In the genomic region with DNA sequence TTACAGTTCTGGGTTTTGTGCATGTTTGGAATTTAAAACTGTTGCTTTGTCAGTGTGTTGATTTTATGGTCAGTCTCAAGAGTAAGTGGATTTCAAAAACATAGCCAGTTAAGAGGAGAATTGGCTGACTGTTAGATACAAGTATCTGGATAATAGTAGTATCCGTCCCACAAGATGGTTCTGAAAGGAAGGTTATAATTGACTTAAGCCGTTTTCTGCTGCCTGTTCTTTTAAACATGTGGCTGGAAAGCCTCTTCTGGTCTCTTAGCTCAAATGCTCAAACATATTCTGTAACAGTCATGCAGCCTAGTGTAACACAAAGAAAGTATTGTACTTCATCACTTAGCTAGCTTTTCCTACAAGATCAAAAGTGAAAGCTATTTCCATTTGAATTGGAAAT, we compare ENCODE assay signal across 13 cellular contexts.
DNase-seq lines count a peak whose midpoint lies in the region; TF ChIP-seq lines count a peak whose summit lies in the region.
"Had no signal": no experiment of that assay in that cellular context is flagged by ENCODE, and none has a peak within 500 bp of the region (broad histone marks: within the 10 kb centered on the region; RNA-seq: fewer than 3 reads in every experiment).

No MANE protein-coding gene starts in this region.

- H3K27ac ChIP-seq in MM.1S (ENCODE audit: low read length) (no peak overlapping the region), SJSA1 (peak overlapping the region; percentile 32), left ventricle myocardium inferior (replicated peaks) (peak overlapping the region; percentile 54), smooth muscle cell (ENCODE audit: low read depth) (peak overlapping the region; percentile 8), H9 (ENCODE audit: insufficient read length, low read depth, low read length) (no peak overlapping the region)

- H3K23me2 ChIP-seq in H9 (ENCODE audit: insufficient read length, low read depth, low read length, poor library complexity, severe bottlenecking), result no peaks in the 10 kb centered on the region

- peak overlapping the region in 1 of 3 experiments; percentile 48; a peak in 1 of 7 replicates for H3K27ac Mint-ChIP-seq in H9
- H3K27ac Mint-ChIP-seq: activated CD8-positive, alpha-beta T cell treated with anti-CD3 and anti-CD28 coated beads for 36 hours; activated naive CD4-positive, alpha-beta T cell treated with anti-CD3 and anti-CD28 coated beads, Interleukin-2, amount 50 U/mL, for 24 hours; stimulated activated memory B cell treated with anti-CD40 and anti-IgM and Interleukin-4, amounts not matched to agents 10 μg/mL and 1 μg/mL and 100 μg/mL, for 72 hours; T-helper 17 cell had no signal

- no peaks in the 10 kb centered on the region for H3K27me3 ChIP-seq in MM.1S (replicated peaks; ENCODE audit: insufficient read depth, low read length)
- no peaks in the 10 kb centered on the region for H3K27me3 ChIP-seq in SJSA1 (replicated peaks)
- H3K27me3 ChIP-seq in left ventricle myocardium inferior (ENCODE audit: low read depth), result no peaks in the 10 kb centered on the region
- H3K27me3 ChIP-seq in smooth muscle cell (ENCODE audit: low read depth), result no peaks in the 10 kb centered on the region
- no peaks in the 10 kb centered on the region for H3K27me3 ChIP-seq in H9 (ENCODE audit: insufficient read depth, low read length)

- H4K20me1 ChIP-seq in MM.1S (ENCODE audit: insufficient read depth, low read length) (no peaks in the 10 kb centered on the region), smooth muscle cell (ENCODE audit: low read depth) (no peaks in the 10 kb centered on the region), H9 (ENCODE audit: control insufficient read depth, insufficient read depth, insufficient read length) (no peaks in the 10 kb centered on the region)

- H3K9ac ChIP-seq in MM.1S (ENCODE audit: low read length), result no peak overlapping the region
- H3K9ac ChIP-seq in smooth muscle cell (ENCODE audit: low read depth), result no peak overlapping the region
- H3K9ac ChIP-seq in H9 (ENCODE audit: extremely low read depth, insufficient read length, low read length), result no peak overlapping the region

- no peak overlapping the region for H2BK15ac ChIP-seq in H9 (ENCODE audit: low read depth, low read length)

- H3K4me2 ChIP-seq in MM.1S (ENCODE audit: low read depth, low read length) (0 out of 2 replicates have a peak overlapping the region, but pooled peaks have one; percentile 4), smooth muscle cell (peak overlapping the region; percentile 55), H9 (ENCODE audit: insufficient read depth, insufficient read length, low read length) (no peak overlapping the region)

- peaks cover 10% of the 10 kb centered on the region in 2 experiments for H3K4me1 Mint-ChIP-seq in H9
- H3K4me1 Mint-ChIP-seq: activated naive CD4-positive, alpha-beta T cell treated with anti-CD3 and anti-CD28 coated beads, Interleukin-2, amount 50 U/mL, for 24 hours; stimulated activated memory B cell treated with anti-CD40 and anti-IgM and Interleukin-4, amounts not matched to agents 10 μg/mL and 1 μg/mL and 100 μg/mL, for 72 hours; T-helper 17 cell had no signal

- no peak overlapping the region for H3K14ac ChIP-seq in H9 (ENCODE audit: insufficient read depth, low read length)

- TF ChIP-seq CTCF in MM.1S (IDR thresholded peaks at IDR 0.05; ENCODE audit: low read length), result no peak
- TF ChIP-seq CTCF in left ventricle myocardium inferior (IDR thresholded peaks at IDR 0.05; ENCODE audit: borderline replicate concordance), result no peak
- TF ChIP-seq CTCF in smooth muscle cell (IDR thresholded peaks at IDR 0.05; ENCODE audit: borderline replicate concordance, insufficient read depth, poor library complexity, severe bottlenecking), result no peak
- no peak for TF ChIP-seq CTCF in H9 (conservative IDR thresholded peaks at IDR 0.05)

- H3F3A ChIP-seq in MM.1S (ENCODE audit: insufficient read depth, low read length), result no peaks in the 10 kb centered on the region
- no peaks in the 10 kb centered on the region for H3F3A ChIP-seq in smooth muscle cell (ENCODE audit: low read depth)

- no peak overlapping the region for H2BK20ac ChIP-seq in H9 (ENCODE audit: low read depth, low read length, poor library complexity, severe bottlenecking)

- H2AFZ ChIP-seq in MM.1S (ENCODE audit: low read length), result no peak overlapping the region
- H2AFZ ChIP-seq in smooth muscle cell (ENCODE audit: low read depth), result peak overlapping the region; percentile 26
- no peak overlapping the region for H2AFZ ChIP-seq in H9 (ENCODE audit: low read length)

- no peaks in the 10 kb centered on the region for H3K36me3 Mint-ChIP-seq in H9 (ENCODE audit: insufficient read depth in 1 of 3, low read depth in 3 of 3)
- H3K36me3 Mint-ChIP-seq: activated naive CD4-positive, alpha-beta T cell treated with anti-CD3 and anti-CD28 coated beads, Interleukin-2, amount 50 U/mL, for 24 hours; stimulated activated memory B cell treated with anti-CD40 and anti-IgM and Interleukin-4, amounts not matched to agents 10 μg/mL and 1 μg/mL and 100 μg/mL, for 72 hours had no signal

- H3K4me3 Mint-ChIP-seq in H9, result no peak overlapping the region
- H3K4me3 Mint-ChIP-seq: activated CD8-positive, alpha-beta T cell treated with anti-CD3 and anti-CD28 coated beads for 36 hours; activated naive CD4-positive, alpha-beta T cell treated with anti-CD3 and anti-CD28 coated beads, Interleukin-2, amount 50 U/mL, for 24 hours; stimulated activated memory B cell treated with anti-CD40 and anti-IgM and Interleukin-4, amounts not matched to agents 10 μg/mL and 1 μg/mL and 100 μg/mL, for 72 hours; T-helper 17 cell had no signal

- H3K79me2 ChIP-seq in MM.1S (ENCODE audit: low read length), result no peaks in the 10 kb centered on the region
- no peaks in the 10 kb centered on the region for H3K79me2 ChIP-seq in smooth muscle cell (ENCODE audit: low read depth)
- no peaks in the 10 kb centered on the region for H3K79me2 ChIP-seq in H9 (ENCODE audit: insufficient read depth, low read length)

- DNase-seq in MM.1S (no peak), SJSA1 (ENCODE audit: low read depth in 1 of 2, low spot score in 2 of 2) (peak in 1 of 2 experiments; percentile 40), left ventricle myocardium inferior (no peak), smooth muscle cell (lab: John Stamatoyannopoulos, UW; ENCODE audit: unreplicated experiment) (no peak), H9 (no peak), SHP77 (lab: John Stamatoyannopoulos, UW) (no peak), NCI-H2081 (lab: John Stamatoyannopoulos, UW) (no peak)
- DNase-seq: activated CD8-positive, alpha-beta T cell treated with anti-CD3 and anti-CD28 coated beads for 36 hours; mucosa of descending colon; T-helper 17 cell had no signal

- no peaks in the 10 kb centered on the region for H3K36me3 ChIP-seq in MM.1S (replicated peaks; ENCODE audit: insufficient read depth, low read length)
- H3K36me3 ChIP-seq in SJSA1, result no peaks in the 10 kb centered on the region
- no peaks in the 10 kb centered on the region for H3K36me3 ChIP-seq in left ventricle myocardium inferior
- H3K36me3 ChIP-seq in smooth muscle cell (ENCODE audit: low read depth), result no peaks in the 10 kb centered on the region

- no peak overlapping the region for H3K4me3 ChIP-seq in MM.1S (ENCODE audit: low read length)
- no peak overlapping the region for H3K4me3 ChIP-seq in SJSA1
- H3K4me3 ChIP-seq in left ventricle myocardium inferior, result no peak overlapping the region
- peak overlapping the region; percentile 1 for H3K4me3 ChIP-seq in smooth muscle cell
- H3K4me3 ChIP-seq: GM12878, mucosa of descending colon had no signal

- no peak overlapping the region for H2BK120ac ChIP-seq in H9 (ENCODE audit: low read depth, low read length, poor library complexity, severe bottlenecking)

- no peaks in the 10 kb centered on the region for H3K27me3 Mint-ChIP-seq in H9 (ENCODE audit: low read depth)
- H3K27me3 Mint-ChIP-seq: activated CD8-positive, alpha-beta T cell treated with anti-CD3 and anti-CD28 coated beads for 36 hours; activated naive CD4-positive, alpha-beta T cell treated with anti-CD3 and anti-CD28 coated beads, Interleukin-2, amount 50 U/mL, for 24 hours; stimulated activated memory B cell treated with anti-CD40 and anti-IgM and Interleukin-4, amounts not matched to agents 10 μg/mL and 1 μg/mL and 100 μg/mL, for 72 hours; T-helper 17 cell had no signal

- H2BK5ac ChIP-seq in H9 (ENCODE audit: insufficient read length, low read length), result no peak overlapping the region

- H3K56ac ChIP-seq in H9 (ENCODE audit: insufficient read length, low read depth, low read length), result no peak overlapping the region

- H3K9me3 Mint-ChIP-seq in H9, result no peaks in the 10 kb centered on the region; a peak in 3 of 5 replicates
- H3K9me3 Mint-ChIP-seq: activated naive CD4-positive, alpha-beta T cell treated with anti-CD3 and anti-CD28 coated beads, Interleukin-2, amount 50 U/mL, for 24 hours had no signal

- H3T11ph ChIP-seq in H9 (ENCODE audit: low read length), result no peak overlapping the region

- no peak overlapping the region for H4K91ac ChIP-seq in H9 (ENCODE audit: insufficient read length, low read depth, low read length)

- no peak overlapping the region for H2AK5ac ChIP-seq in H9 (ENCODE audit: insufficient read length, low read length)

- no peak overlapping the region for H3K18ac ChIP-seq in H9 (ENCODE audit: insufficient read length, low read depth, low read length)

- intact Hi-C loops in left ventricle myocardium inferior (cut with micrococcal nuclease), result no loop called here

- no peak overlapping the region for H4K8ac ChIP-seq in H9 (replicated peaks; ENCODE audit: insufficient read length, low read depth, low read length)

- no peak overlapping the region for H3K4ac ChIP-seq in H9 (ENCODE audit: low read depth, low read length)

- H3K79me1 ChIP-seq in H9 (ENCODE audit: insufficient read depth, low read depth, low read length, poor library complexity, severe bottlenecking), result no peaks in the 10 kb centered on the region

- H4K5ac ChIP-seq in H9 (ENCODE audit: insufficient read length, low read depth, low read length), result no peak overlapping the region

- H3K23ac ChIP-seq in H9 (ENCODE audit: insufficient read length, low read depth, low read length), result no peak overlapping the region

- H3K4me1 ChIP-seq in MM.1S (ENCODE audit: low read length), result no peaks in the 10 kb centered on the region
- H3K4me1 ChIP-seq in SJSA1 (replicated peaks), result peaks cover 10% of the 10 kb centered on the region
- no peaks in the 10 kb centered on the region for H3K4me1 ChIP-seq in left ventricle myocardium inferior
- H3K4me1 ChIP-seq in smooth muscle cell (ENCODE audit: low read depth), result peaks cover 6% of the 10 kb centered on the region
- no peaks in the 10 kb centered on the region for H3K4me1 ChIP-seq in H9 (ENCODE audit: insufficient read depth, low read length)

- H3K9me2 ChIP-seq in MM.1S (replicated peaks; ENCODE audit: insufficient read depth, low read length), result no peaks in the 10 kb centered on the region

- no peak overlapping the region for H2BK12ac ChIP-seq in H9 (ENCODE audit: insufficient read length, low read depth, low read length)

- WGBS in smooth muscle cell (ENCODE audit: low lambda C conversion rate), result 0% methylated on average over 2 of the region's 2 CpGs
- no CpG with 5 or more reads among the region's 2 CpGs for whole genome bisulfite sequencing in H9 (ENCODE audit: extremely low coverage, insufficient read length, low lambda C conversion rate)

- no peaks in the 10 kb centered on the region for H3K9me3 ChIP-seq in MM.1S (replicated peaks; ENCODE audit: insufficient read depth, low read length)
- H3K9me3 ChIP-seq in SJSA1 (replicated peaks), result no peaks in the 10 kb centered on the region
- H3K9me3 ChIP-seq in left ventricle myocardium inferior (replicated peaks), result peaks cover 10% of the 10 kb centered on the region
- no peaks in the 10 kb centered on the region for H3K9me3 ChIP-seq in smooth muscle cell (replicated peaks; ENCODE audit: low read depth)
- H3K9me3 ChIP-seq in H9 (ENCODE audit: control insufficient read depth, low read depth, low read length), result no peaks in the 10 kb centered on the region

Comparison
In these comparisons a context has a peak if more than half of its experiments do, and no peak if none do; other contexts are left out.
1. H3K27ac ChIP-seq: peak in SJSA1 (single experiment), left ventricle myocardium inferior (single experiment) and smooth muscle cell (single experiment); none in MM.1S (single experiment) and H9 (single experiment).